8 cellular contexts compared by ENCODE assay signal in genomic region chr16:7113949-7114348, GRCh38.
"Had no signal": no experiment of that assay in that cellular context is flagged by ENCODE, and none has a peak within 500 bp of the region (broad histone marks: within the 10 kb centered on the region; RNA-seq: fewer than 3 reads in every experiment).

No MANE protein-coding gene starts in this region.

- H3K4me3 ChIP-seq: GM23248, GM23338, HAP-1 had no signal

- H3K36me3 ChIP-seq: HAP-1 had no signal

- H3K4me1 ChIP-seq: HAP-1 had no signal

- H3K4me2 ChIP-seq: GM23338 had no signal

- H3K4me3 Mint-ChIP-seq: GM23338, H9 had no signal

- H3K9me3 ChIP-seq: HAP-1 had no signal

- DNase-seq: GM23248, GOT3, H7, H9, HCEC 1CT had no signal

- H3K9me3 Mint-ChIP-seq: H9 had no signal

- H2AFZ ChIP-seq: GM23248, GM23338 had no signal

- ATAC-seq: GM23338, HCT116 had no signal

- H3K27ac ChIP-seq: GM23248 had no signal

- H3K9ac ChIP-seq: GM23248 had no signal

- H3K27ac Mint-ChIP-seq: GM23338 had no signal
